In the genomic region with DNA sequence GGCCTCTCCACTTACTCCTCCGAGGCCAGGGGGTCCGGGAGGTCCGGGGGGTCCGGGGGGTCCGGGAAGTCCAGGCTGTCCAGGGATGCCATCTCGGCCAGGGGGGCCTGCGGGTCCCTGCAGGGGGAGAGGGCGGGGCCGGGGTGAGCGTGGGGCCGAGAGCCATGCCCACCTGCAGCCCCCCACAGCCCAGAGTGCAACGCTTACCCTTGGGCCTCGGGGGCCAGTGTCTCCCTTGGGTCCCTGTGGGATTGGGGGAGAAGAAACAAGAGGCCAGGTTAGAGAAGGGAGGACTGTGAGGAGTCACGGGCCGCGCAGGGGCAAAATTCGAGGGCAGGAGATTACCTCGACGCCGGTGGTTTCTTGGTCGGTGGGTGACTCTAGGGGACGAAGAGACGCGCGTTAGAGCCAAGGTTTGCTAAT, we compare ENCODE assay signal across 9 cellular contexts. TPM values are rescaled to one million over a fixed set of nuclear protein-coding genes. Genes with fewer than 3 reads are reported as not detected.
DNase-seq lines count a peak whose midpoint lies in the region; TF ChIP-seq lines count a peak whose summit lies in the region.
"Had no signal": no experiment of that assay in that cellular context is flagged by ENCODE, and none has a peak within 500 bp of the region (broad histone marks: within the 10 kb centered on the region; RNA-seq: fewer than 3 reads in every experiment).

No MANE protein-coding gene starts in this region.

- TF ChIP-seq EP300 in Ishikawa (IDR thresholded peaks at IDR 0.05; ENCODE audit: borderline replicate concordance) (no peak), transverse colon (IDR thresholded peaks at IDR 0.05; ENCODE audit: low read depth) (no peak)

- peaks cover 3% of the 10 kb centered on the region for H3K27me3 ChIP-seq in mesendoderm (ENCODE audit: insufficient read depth, low read length, poor library complexity)
- peaks cover 45% of the 10 kb centered on the region for H3K27me3 ChIP-seq in transverse colon

- no peak overlapping the region for H3K23ac ChIP-seq in mesendoderm (ENCODE audit: low read length)

- peak overlapping the region; percentile 39 for H3K56ac ChIP-seq in mesendoderm (ENCODE audit: low read length)

- H3K4me3 ChIP-seq in mesendoderm (ENCODE audit: low read length), result no peak overlapping the region
- H3K4me3 ChIP-seq in transverse colon, result peak overlapping the region; percentile 41 to 56 (median 42)

- H3K79me2 ChIP-seq in mesendoderm (ENCODE audit: control insufficient read depth, insufficient read depth, low read length), result no peaks in the 10 kb centered on the region

- intact Hi-C loops in transverse colon (cut with DNase I; ENCODE audit: low total_unique reads), result no loop called here

- peak overlapping the region; percentile 35 for H3K9ac ChIP-seq in mesendoderm (ENCODE audit: low read length)

- H2BK5ac ChIP-seq in mesendoderm (ENCODE audit: low read length), result no peak overlapping the region

- no peak overlapping the region for H4K8ac ChIP-seq in mesendoderm (ENCODE audit: low read depth, low read length)

- H3K9me3 ChIP-seq in transverse colon, result no peaks in the 10 kb centered on the region

- no peaks in the 10 kb centered on the region for H3K4me1 ChIP-seq in mesendoderm (ENCODE audit: control insufficient read depth, low read depth, low read length)
- peaks cover 0 to 61% (median 33%) of the 10 kb centered on the region in 4 donors for H3K4me1 ChIP-seq in transverse colon

- TF ChIP-seq CTCF in transverse colon (IDR thresholded peaks at IDR 0.05), result no peak

- no peaks in the 10 kb centered on the region for H3K79me1 ChIP-seq in mesendoderm (ENCODE audit: low read length)

- TF ChIP-seq RAD21 in Ishikawa (IDR thresholded peaks at IDR 0.05; ENCODE audit: low read depth), result no peak

- in situ Hi-C loops in transverse colon (cut with MboI; ENCODE audit: low pct_ligation_motif_present in 1 of 4, low pct_unique_long_range_greater_than_20kb in 1 of 4, low sequenced_read_pairs in 3 of 4), result no loop called here

- WGBS in mesendoderm (ENCODE audit: extremely low coverage, insufficient coverage, low lambda C conversion rate), result no CpG with 5 or more reads among the region's 25 CpGs
- WGBS in transverse colon (ENCODE audit: low coverage in 1 of 2), 2 donors, result 34 to 40% methylated on average over 1 to 25 of the region's 25 CpGs

- no peak overlapping the region for H3K4ac ChIP-seq in mesendoderm (ENCODE audit: low read depth, low read length)

- H3K27ac ChIP-seq in mesendoderm (ENCODE audit: low read depth, low read length), result no peak overlapping the region
- peak overlapping the region; percentile 69 to 95 (median 89) for H3K27ac ChIP-seq in transverse colon

- no peak overlapping the region for H4K5ac ChIP-seq in mesendoderm (ENCODE audit: low read length)

- H3K18ac ChIP-seq in mesendoderm (ENCODE audit: low read length), result no peak overlapping the region

- H3K36me3 ChIP-seq in mesendoderm (ENCODE audit: control insufficient read depth, insufficient read depth, low read length) (no peaks in the 10 kb centered on the region), transverse colon (peaks cover 0 to 27% (median 0%) of the 10 kb centered on the region in 4 donors)

- no peak overlapping the region for H2AK5ac ChIP-seq in mesendoderm (ENCODE audit: low read length)

- DNase-seq in central memory CD4-positive, alpha-beta T cell, result peak; percentile 3
- no peak for DNase-seq in mesendoderm
- DNase-seq in transverse colon, result no peak
- DNase-seq in DMS79 treated with DMSO at 0.1 percent for 48 hours (lab: John Stamatoyannopoulos, UW), result no peak
- no peak for DNase-seq in NCI-H1417 (lab: John Stamatoyannopoulos, UW)
- DNase-seq in Ammon's horn (ENCODE audit: low spot score), result no peak
- DNase-seq: glutamatergic neuron, SHP77 treated with DMSO at 0.1 percent for 48 hours had no signal

- no peak overlapping the region for H2BK120ac ChIP-seq in mesendoderm (ENCODE audit: low read depth, low read length)

- TF ChIP-seq POLR2A in transverse colon (IDR thresholded peaks at IDR 0.05), result no peak

- no peak overlapping the region for H2BK15ac ChIP-seq in mesendoderm (replicated peaks; ENCODE audit: low read depth)

- H3K4me2 ChIP-seq in mesendoderm (ENCODE audit: low read length), result no peak overlapping the region

TF ChIP-seq in Ishikawa, 13 proteins besides CTCF, POLR2A, EP300 and RAD21:
- no peak for TF ChIP-seq FOXM1 (IDR thresholded peaks at IDR 0.05; ENCODE audit: borderline replicate concordance, low read depth)
- no peak for TF ChIP-seq TAF1 (IDR thresholded peaks at IDR 0.05; ENCODE audit: low read depth)
- no peak for TF ChIP-seq TEAD4 (IDR thresholded peaks at IDR 0.05)
- TF ChIP-seq, protein P1, sequence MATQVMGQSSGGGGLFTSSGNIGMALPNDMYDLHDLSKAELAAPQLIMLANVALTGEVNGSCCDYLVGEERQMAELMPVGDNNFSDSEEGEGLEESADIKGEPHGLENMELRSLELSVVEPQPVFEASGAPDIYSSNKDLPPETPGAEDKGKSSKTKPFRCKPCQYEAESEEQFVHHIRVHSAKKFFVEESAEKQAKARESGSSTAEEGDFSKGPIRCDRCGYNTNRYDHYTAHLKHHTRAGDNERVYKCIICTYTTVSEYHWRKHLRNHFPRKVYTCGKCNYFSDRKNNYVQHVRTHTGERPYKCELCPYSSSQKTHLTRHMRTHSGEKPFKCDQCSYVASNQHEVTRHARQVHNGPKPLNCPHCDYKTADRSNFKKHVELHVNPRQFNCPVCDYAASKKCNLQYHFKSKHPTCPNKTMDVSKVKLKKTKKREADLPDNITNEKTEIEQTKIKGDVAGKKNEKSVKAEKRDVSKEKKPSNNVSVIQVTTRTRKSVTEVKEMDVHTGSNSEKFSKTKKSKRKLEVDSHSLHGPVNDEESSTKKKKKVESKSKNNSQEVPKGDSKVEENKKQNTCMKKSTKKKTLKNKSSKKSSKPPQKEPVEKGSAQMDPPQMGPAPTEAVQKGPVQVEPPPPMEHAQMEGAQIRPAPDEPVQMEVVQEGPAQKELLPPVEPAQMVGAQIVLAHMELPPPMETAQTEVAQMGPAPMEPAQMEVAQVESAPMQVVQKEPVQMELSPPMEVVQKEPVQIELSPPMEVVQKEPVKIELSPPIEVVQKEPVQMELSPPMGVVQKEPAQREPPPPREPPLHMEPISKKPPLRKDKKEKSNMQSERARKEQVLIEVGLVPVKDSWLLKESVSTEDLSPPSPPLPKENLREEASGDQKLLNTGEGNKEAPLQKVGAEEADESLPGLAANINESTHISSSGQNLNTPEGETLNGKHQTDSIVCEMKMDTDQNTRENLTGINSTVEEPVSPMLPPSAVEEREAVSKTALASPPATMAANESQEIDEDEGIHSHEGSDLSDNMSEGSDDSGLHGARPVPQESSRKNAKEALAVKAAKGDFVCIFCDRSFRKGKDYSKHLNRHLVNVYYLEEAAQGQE (IDR thresholded peaks at IDR 0.05; ENCODE audit: low read depth), result no peak
- no peak for TF ChIP-seq NFIC (IDR thresholded peaks at IDR 0.05)
- peak; percentile 27; the same call in 1 of the 2 replicates for TF ChIP-seq ZBTB7A (IDR thresholded peaks at IDR 0.05; ENCODE audit: low read depth)
- no peak for TF ChIP-seq YY1 (IDR thresholded peaks at IDR 0.05; ENCODE audit: low read depth)
- TF ChIP-seq CEBPB (IDR thresholded peaks at IDR 0.05), result no peak

RNA-seq across cellular contexts. Expression of a gene that starts 2.2 kb away (rescaled TPM):
- polyA plus RNA-seq in mesendoderm (2013, experiment 1 of 2), result 14.5 TPM
- 15.0 TPM for polyA plus RNA-seq in mesendoderm (2013, experiment 2 of 2)
- total RNA-seq in transverse colon, result 100 to 1,000 TPM in 2 of 4 donors, 10 to 100 TPM in 2; 13.0 to 210 (median 79.8) TPM

RNA-seq across cellular contexts. Expression of a gene that starts 33.4 kb away (rescaled TPM):
- 0.07 TPM for polyA plus RNA-seq in mesendoderm (2013, experiment 1 of 2)
- polyA plus RNA-seq in mesendoderm (2013, experiment 2 of 2), result 0.13 TPM
- 10 to 100 TPM in 1 of 4 donors, 1 to 10 TPM in 3; 3.7 to 65.3 (median 7.6) TPM for total RNA-seq in transverse colon

RNA-seq across cellular contexts. Expression of a gene that starts 48.7 kb away (rescaled TPM):
- 2.9 TPM for polyA plus RNA-seq in mesendoderm (2013, experiment 1 of 2)
- polyA plus RNA-seq in mesendoderm (2013, experiment 2 of 2), result 2.9 TPM
- total RNA-seq in transverse colon, result 10 to 100 TPM; 19.0 to 29.9 (median 27.7) TPM
